ENCODE assay signal across 8 cellular contexts in genomic region chr19:294819-295686, GRCh38. TPM values are rescaled to one million over a fixed set of nuclear protein-coding genes. Genes with fewer than 3 reads are reported as not detected.
DNase-seq lines count a peak whose midpoint lies in the region; ATAC-seq and TF ChIP-seq lines count a peak whose summit lies in the region.

No MANE protein-coding gene starts in this region.

- no TSS peak for BruUV-seq in IMR-90 (replicated peaks; lab: Mats Ljungman, UMichigan)

- no peak overlapping the region for H4K91ac ChIP-seq in IMR-90 (ENCODE audit: insufficient read depth, low read depth, low read length)

- no peaks in the 10 kb centered on the region for H3K9me1 ChIP-seq in IMR-90 (ENCODE audit: insufficient read depth, low read length)

- peak; percentile 77 for TF ChIP-seq CTCF in CD8-positive, alpha-beta T cell (IDR thresholded peaks at IDR 0.05)
- TF ChIP-seq CTCF in IMR-90 (conservative IDR thresholded peaks at IDR 0.05; ENCODE audit: low read depth, low read length) (peak; percentile 66), mesothelial cell of epicardium (IDR thresholded peaks at IDR 0.05; ENCODE audit: unreplicated experiment) (peak; percentile 70)

- H3K18ac ChIP-seq in IMR-90 (ENCODE audit: low read depth, low read length), result no peak overlapping the region

- peak; percentile 77 for ATAC-seq in CD8-positive, alpha-beta T cell
- peak; percentile 85 for ATAC-seq in IMR-90 (ENCODE audit: low read depth)

- no peak overlapping the region for H3K9ac ChIP-seq in IMR-90 (ENCODE audit: low read depth, low read length)
- H3K9ac ChIP-seq in stomach smooth muscle (ENCODE audit: low read length in 2 of 2), result peak overlapping the region in 1 of 2 donors; percentile 5

- peak overlapping the region; percentile 18; the same call in 1 of the 2 replicates for H3K4me2 ChIP-seq in IMR-90 (ENCODE audit: low read depth, low read length)

- H4K20me1 ChIP-seq in IMR-90 (ENCODE audit: insufficient read depth, low read length), result 0 out of 2 replicates have a peak, but pooled peaks cover 8% of the 10 kb centered on the region

- no peaks in the 10 kb centered on the region for H3K36me3 Mint-ChIP-seq in CD8-positive, alpha-beta T cell
- H3K36me3 Mint-ChIP-seq in mesothelial cell of epicardium, result no peaks in the 10 kb centered on the region

- dilution Hi-C loops in IMR-90 (cut with HindIII; ENCODE audit: low sequenced_read_pairs, unreplicated experiment), result no loop called here

- no peak overlapping the region for H2BK20ac ChIP-seq in IMR-90 (ENCODE audit: low read depth, low read length)

- WGBS in IMR-90 (ENCODE audit: extremely low coverage in 2 of 2, insufficient read length in 1 of 2), 2 experiments, result 16% methylated on average over 15 of the region's 43 CpGs; no CpG with 5 or more reads in 1 of the 2 experiments

- peak overlapping the region; percentile 78 for H2AFZ ChIP-seq in IMR-90 (replicated peaks; ENCODE audit: low read length, poor library complexity)

- in situ Hi-C loops in IMR-90 (cut with MboI; ENCODE audit: low sequenced_read_pairs), result no loop called here

- no peak overlapping the region for H3K23ac ChIP-seq in IMR-90 (ENCODE audit: low read depth, low read length)

- H3K9me3 Mint-ChIP-seq in CD8-positive, alpha-beta T cell, result no peaks in the 10 kb centered on the region
- H3K9me3 Mint-ChIP-seq in mesothelial cell of epicardium, result no peaks in the 10 kb centered on the region

- no peak overlapping the region for H3K56ac ChIP-seq in IMR-90 (ENCODE audit: extremely low read depth, insufficient read depth, low read length)

- no peaks in the 10 kb centered on the region for H3K9me3 ChIP-seq in CD8-positive, alpha-beta T cell (ENCODE audit: low read length)
- H3K9me3 ChIP-seq in IMR-90 (ENCODE audit: control insufficient read depth, insufficient read depth, low read length) (no peaks in the 10 kb centered on the region), stomach smooth muscle (ENCODE audit: control insufficient read depth in 2 of 2, low read length in 2 of 2) (no peaks in the 10 kb centered on the region)

- CTCF ChIA-PET in CD8-positive, alpha-beta T cell (lab: Charles Lee), result interaction anchor here (1.0 to 1.8 kb wide), 4 partner anchors 11 to 216 kb away, joined by 3 to 7 read pairs (median 4); no protein-coding TSS in a partner anchor
- CTCF ChIA-PET in IMR-90 (lab: Yijun Ruan, JAX), result interaction anchor here (1.1 kb wide), 1 partner anchor 48 kb away, joined by 3 read pairs; no protein-coding TSS in a partner anchor

- no peak overlapping the region for H4K8ac ChIP-seq in IMR-90 (ENCODE audit: low read depth in 2 of 2, low read length in 2 of 2)

- peaks cover 11% of the 10 kb centered on the region for H3K4me1 Mint-ChIP-seq in CD8-positive, alpha-beta T cell (ENCODE audit: low read depth)
- peaks cover 17% of the 10 kb centered on the region for H3K4me1 Mint-ChIP-seq in mesothelial cell of epicardium

- no peaks in the 10 kb centered on the region for H3K36me3 ChIP-seq in CD8-positive, alpha-beta T cell (ENCODE audit: insufficient read depth, low read length)
- H3K36me3 ChIP-seq in IMR-90 (ENCODE audit: control insufficient read depth, insufficient read depth, low read length) (no peaks in the 10 kb centered on the region), stomach smooth muscle (ENCODE audit: control insufficient read depth in 2 of 2, insufficient read depth in 2 of 2, low read length in 2 of 2) (no peaks in the 10 kb centered on the region)

- intact Hi-C loops in CD8-positive, alpha-beta T cell (cut with DNase I, micrococcal nuclease), result loop anchor here in 1 of 2 experiments (5.0 kb wide), 1 partner anchor 217 kb away; no protein-coding TSS in a partner anchor
- intact Hi-C loops in IMR-90 (cut with micrococcal nuclease), result no loop called here

- TF ChIP-seq POLR2A in IMR-90 (IDR thresholded peaks at IDR 0.05; ENCODE audit: low read depth, low read length), result no peak

- peak overlapping the region; percentile 22 for H3K4me3 Mint-ChIP-seq in CD8-positive, alpha-beta T cell
- peak overlapping the region; percentile 48 for H3K4me3 Mint-ChIP-seq in mesothelial cell of epicardium

- no peak overlapping the region for H2AK9ac ChIP-seq in IMR-90 (replicated peaks; ENCODE audit: low read depth, low read length, poor library complexity)

- no peak overlapping the region for H3K4ac ChIP-seq in IMR-90 (ENCODE audit: low read depth, low read length)

- no peaks in the 10 kb centered on the region for H3K79me1 ChIP-seq in IMR-90 (ENCODE audit: low read depth in 1 of 2, low read length in 2 of 2)

- DNase-seq in CD8-positive, alpha-beta T cell, result peak in 6 of 7 experiments; percentile 23 to 58 (median 42)
- peak; percentile 12 for DNase-seq in IMR-90
- peak; percentile 36 to 37 for DNase-seq in activated CD4-positive, alpha-beta T cell treated with anti-CD3 and anti-CD28 coated beads for 4 hours
- peak; percentile 7 for DNase-seq in effector CD8-positive, alpha-beta T cell (lab: John Stamatoyannopoulos, UW)
- DNase-seq in mesothelial cell of epicardium (ENCODE audit: low spot score in 2 of 2, unreplicated experiment in 2 of 2), result peak in 1 of 2 experiments; percentile 71
- DNase-seq in OCI-M1 (lab: John Stamatoyannopoulos, UW), result no peak
- DNase-seq in foreskin melanocyte, result no peak

- no peak overlapping the region for H2BK120ac ChIP-seq in IMR-90 (ENCODE audit: low read depth, low read length)

- no peak overlapping the region for H3K14ac ChIP-seq in IMR-90 (replicated peaks; ENCODE audit: low read depth, low read length)

- H3K27me3 Mint-ChIP-seq in CD8-positive, alpha-beta T cell (ENCODE audit: low read depth), result peaks cover 32% of the 10 kb centered on the region
- H3K27me3 Mint-ChIP-seq in mesothelial cell of epicardium (ENCODE audit: low read depth), result peaks cover 52% of the 10 kb centered on the region

- H3K4me3 ChIP-seq in CD8-positive, alpha-beta T cell (ENCODE audit: low read depth, low read length), result no peak overlapping the region
- H3K4me3 ChIP-seq in IMR-90 (ENCODE audit: insufficient read depth, low read depth, low read length) (no peak overlapping the region), stomach smooth muscle (ENCODE audit: low read length in 2 of 2) (peak overlapping the region; percentile 43 to 58)

- no peak overlapping the region for H2BK15ac ChIP-seq in IMR-90 (ENCODE audit: low read depth, low read length)

- peak; percentile 49 for TF ChIP-seq RAD21 in IMR-90 (IDR thresholded peaks at IDR 0.05; ENCODE audit: low read length)

- no peak overlapping the region for H2BK5ac ChIP-seq in IMR-90 (ENCODE audit: low read depth, low read length, poor library complexity, severe bottlenecking)

- peaks cover 19% of the 10 kb centered on the region for H3K27me3 ChIP-seq in CD8-positive, alpha-beta T cell (ENCODE audit: insufficient read depth, low read length)
- H3K27me3 ChIP-seq in IMR-90 (ENCODE audit: control insufficient read depth, insufficient read depth, low read length) (peaks cover 46% of the 10 kb centered on the region), stomach smooth muscle (ENCODE audit: control insufficient read depth in 1 of 2, insufficient read depth in 2 of 2, low read length in 2 of 2) (peaks cover 29 to 45% of the 10 kb centered on the region in 2 donors)

- POLR2A ChIA-PET in CD8-positive, alpha-beta T cell (lab: Charles Lee), result no interaction called here
- POLR2A ChIA-PET in IMR-90 (lab: Charles Lee; ENCODE audit: unreplicated experiment), result no interaction called here

- peaks cover 15% of the 10 kb centered on the region for H3K4me1 ChIP-seq in CD8-positive, alpha-beta T cell (ENCODE audit: insufficient read depth, low read length)
- peaks cover 6% of the 10 kb centered on the region; the same call in 1 of the 2 replicates for H3K4me1 ChIP-seq in IMR-90 (ENCODE audit: control insufficient read depth, insufficient read depth, low read length)
- H3K4me1 ChIP-seq in stomach smooth muscle (ENCODE audit: control insufficient read depth, insufficient read depth, low read length), result peaks cover 32% of the 10 kb centered on the region

- no peak overlapping the region for H2AK5ac ChIP-seq in IMR-90 (ENCODE audit: low read depth, low read length)

- no peak overlapping the region for H3K27ac ChIP-seq in CD8-positive, alpha-beta T cell (ENCODE audit: low read depth, low read length)
- H3K27ac ChIP-seq in IMR-90 (ENCODE audit: insufficient read depth, low read length) (no peak overlapping the region), stomach smooth muscle (ENCODE audit: low read length) (no peak overlapping the region)

- no peak overlapping the region for H4K5ac ChIP-seq in IMR-90 (ENCODE audit: low read depth, low read length)

- H3K27ac Mint-ChIP-seq in CD8-positive, alpha-beta T cell, result no peak overlapping the region
- H3K27ac Mint-ChIP-seq in mesothelial cell of epicardium, result no peak overlapping the region

TF ChIP-seq in IMR-90, 13 proteins besides CTCF, POLR2A, EP300 and RAD21:
- TF ChIP-seq SMC3 (IDR thresholded peaks at IDR 0.05; ENCODE audit: low read depth, low read length) (peak; percentile 26; the same call in 1 of the 2 replicates), USF2 (IDR thresholded peaks at IDR 0.05; ENCODE audit: low read depth, low read length) (no peak), BHLHE40 (IDR thresholded peaks at IDR 0.05; ENCODE audit: low read depth, low read length) (no peak)
TF ChIP-seq in IMR-90: peak in this region for 1.

RNA-seq across cellular contexts. Expression of gene PLPP2, which starts 3.9 kb away (rescaled TPM):
- under 1 TPM; 0.11 to 0.24 TPM for total RNA-seq in CD8-positive, alpha-beta T cell
- 2.3 and 2.8 TPM in 2 replicates for total RNA-seq in IMR-90 (2012; rRNA removed)
- 4.0 and 4.2 TPM in 2 replicates for polyA plus RNA-seq in IMR-90 (2012; rRNA removed)
- 7.1 and 9.3 TPM in 2 replicates for polyA plus RNA-seq in IMR-90 (2012; cell fraction: cytosol; rRNA removed)
- polyA plus RNA-seq in IMR-90 (2012; cell fraction: nucleus; rRNA removed; ENCODE audit: low replicate concordance), result 6.3 and 9.7 TPM in 2 replicates
- 8.0 to 8.8 TPM (median 8.4 TPM) in 3 replicates for total RNA-seq in mesothelial cell of epicardium

RNA-seq across cellular contexts. Expression of gene MIER2, which starts 49.5 kb away (rescaled TPM):
- 10 to 100 TPM; 10.5 to 11.0 TPM for total RNA-seq in CD8-positive, alpha-beta T cell
- 11.4 and 28.0 TPM in 2 replicates for total RNA-seq in IMR-90 (2012; rRNA removed)
- 28.4 and 32.3 TPM in 2 replicates for polyA plus RNA-seq in IMR-90 (2012; rRNA removed)
- polyA plus RNA-seq in IMR-90 (2012; cell fraction: cytosol; rRNA removed), result 12.3 and 27.2 TPM in 2 replicates
- 42.8 and 96.1 TPM in 2 replicates for polyA plus RNA-seq in IMR-90 (2012; cell fraction: nucleus; rRNA removed; ENCODE audit: low replicate concordance)
- 47.1 to 50.5 TPM (median 47.6 TPM) in 3 replicates for total RNA-seq in mesothelial cell of epicardium

Comparison
In these comparisons a context has a peak if more than half of its experiments do, and no peak if none do; other contexts are left out.
1. DNase-seq: peak in CD8-positive, alpha-beta T cell (6 of 7), IMR-90 (single experiment), activated CD4-positive, alpha-beta T cell treated with anti-CD3 and anti-CD28 coated beads for 4 hours (2 of 2) and effector CD8-positive, alpha-beta T cell (single experiment); none in OCI-M1 (single experiment) and foreskin melanocyte (single experiment).
2. H3K4me3 ChIP-seq: peak in stomach smooth muscle (2 of 2); none in CD8-positive, alpha-beta T cell (single experiment) and IMR-90 (single experiment).
3. Peak in every context shown above with its lines, with median percentiles within 50 percentile points of each other: CTCF ChIP-seq.